ENCODE assay signal across 33 cellular contexts in genomic region chr4:182888894-182889293, GRCh38.
"Had no signal": no experiment of that assay in that cellular context is flagged by ENCODE, and none has a peak within 500 bp of the region (broad histone marks: within the 10 kb centered on the region; RNA-seq: fewer than 3 reads in every experiment).

No MANE protein-coding gene starts in this region.

- H3K4me3 Mint-ChIP-seq: activated B cell treated with CpG ODN at 0.5 μM for 24 hours; activated CD4-positive, alpha-beta memory T cell treated with anti-CD3 and anti-CD28 coated beads for 36 hours; activated CD4-positive, alpha-beta T cell treated with anti-CD3 and anti-CD28 coated beads, Interleukin-2, amount 10 ng/mL, durations not matched to agents 24 days and 14 days; activated CD8-positive, alpha-beta T cell treated with anti-CD3 and anti-CD28 coated beads, Interleukin-2, amount 10 ng/mL, durations not matched to agents 7 days and 5 days; activated naive CD8-positive, alpha-beta T cell; activated T-cell treated with anti-CD3 and anti-CD28 coated beads, Interleukin-2, amount 50 U/mL, for 4 hours; activated T-helper 17 cell treated with anti-CD3 and anti-CD28 coated beads, Interleukin-2, amount 50 U/mL, for 72 hours; dendritic cell treated with granulocyte-macrophage colony-stimulating factor and Interleukin-4, amounts not matched to agents 40 ng/mL and 50 ng/mL, for 4 days; endodermal cell; T-helper 17 cell; T-helper 2 cell treated with Interferon-gamma antibody and Interleukin-4, amounts not matched to agents 5 μg/mL and 100 μg/mL, for 36 hours had no signal

- ATAC-seq: activated CD4-positive, CD25-positive, alpha-beta regulatory T cell treated with anti-CD3 and anti-CD28 coated beads, Interleukin-2, amount 50 U/mL, for 24 hours; activated CD8-positive, alpha-beta T cell treated with anti-CD3 and anti-CD28 coated beads, Interleukin-2, amount 10 ng/mL, durations not matched to agents 7 days and 5 days; activated T-cell treated with anti-CD3 and anti-CD28 coated beads, Interleukin-2, amount 50 U/mL, for 4 hours; activated T-helper 17 cell treated with anti-CD3 and anti-CD28 coated beads, Interleukin-2, amount 50 U/mL, for 72 hours; esophagus mucosa; gastrocnemius medialis; heart left ventricle; T-helper 17 cell had no signal

- H3K9me3 ChIP-seq: gastrocnemius medialis had no signal

- H3K27ac Mint-ChIP-seq: activated B cell treated with CpG ODN at 0.5 μM for 24 hours; activated CD4-positive, alpha-beta memory T cell treated with anti-CD3 and anti-CD28 coated beads for 36 hours; activated CD4-positive, alpha-beta T cell treated with anti-CD3 and anti-CD28 coated beads, Interleukin-2, amount 10 ng/mL, durations not matched to agents 24 days and 14 days; activated CD8-positive, alpha-beta T cell treated with anti-CD3 and anti-CD28 coated beads, Interleukin-2, amount 10 ng/mL, durations not matched to agents 7 days and 5 days; activated naive CD8-positive, alpha-beta T cell; activated T-helper 17 cell treated with anti-CD3 and anti-CD28 coated beads, Interleukin-2, amount 50 U/mL, for 72 hours; dendritic cell treated with granulocyte-macrophage colony-stimulating factor and Interleukin-4, amounts not matched to agents 40 ng/mL and 50 ng/mL, for 4 days; T-helper 2 cell treated with Interferon-gamma antibody and Interleukin-4, amounts not matched to agents 5 μg/mL and 100 μg/mL, for 36 hours had no signal

- DNase-seq: activated B cell treated with CpG ODN at 0.5 μM for 24 hours; activated CD4-positive, alpha-beta memory T cell treated with anti-CD3 and anti-CD28 coated beads for 36 hours; activated CD4-positive, alpha-beta T cell treated with anti-CD3 and anti-CD28 coated beads, Interleukin-2, amount 10 ng/mL, durations not matched to agents 24 days and 14 days; activated CD8-positive, alpha-beta T cell treated with anti-CD3 and anti-CD28 coated beads, Interleukin-2, amount 10 ng/mL, durations not matched to agents 7 days and 5 days; activated effector memory CD4-positive, alpha-beta T cell treated with Interleukin-2 at 50 U/mL for 16 hours; activated gamma-delta T cell treated with Interleukin-2 at 50 U/mL for 16 hours; activated naive CD4-positive, alpha-beta T cell treated with anti-CD3 and anti-CD28 coated beads, Interleukin-2, amount 50 U/mL, for 16 hours; activated naive CD4-positive, alpha-beta T cell treated with Interleukin-2 at 50 U/mL for 16 hours; activated T-cell treated with anti-CD3 and anti-CD28 coated beads, Interleukin-2, amount 50 U/mL, for 4 hours; amniotic stem cell; anterior cingulate cortex; central memory CD4-positive, alpha-beta T cell; dorsolateral prefrontal cortex; effector memory CD4-positive, alpha-beta T cell; endodermal cell; foreskin fibroblast; gastrocnemius medialis; glutamatergic neuron; heart left ventricle; SW 1271; T-helper 1 cell; T-helper 17 cell; T1000; WERI-Rb-1 had no signal

- H3K27me3 Mint-ChIP-seq: activated B cell treated with CpG ODN at 0.5 μM for 24 hours; activated CD4-positive, alpha-beta memory T cell treated with anti-CD3 and anti-CD28 coated beads for 36 hours; activated CD4-positive, alpha-beta T cell treated with anti-CD3 and anti-CD28 coated beads, Interleukin-2, amount 10 ng/mL, durations not matched to agents 24 days and 14 days; activated naive CD8-positive, alpha-beta T cell; activated T-helper 17 cell treated with anti-CD3 and anti-CD28 coated beads, Interleukin-2, amount 50 U/mL, for 72 hours; dendritic cell treated with granulocyte-macrophage colony-stimulating factor and Interleukin-4, amounts not matched to agents 40 ng/mL and 50 ng/mL, for 4 days; T-helper 17 cell had no signal

- H3K27me3 ChIP-seq: breast epithelium, cardiac muscle cell, dorsolateral prefrontal cortex, gastrocnemius medialis, heart left ventricle had no signal

- H3K4me1 ChIP-seq: breast epithelium, gastrocnemius medialis, heart left ventricle had no signal

- H3K27ac ChIP-seq: breast epithelium, cardiac muscle cell, coronary artery, dorsolateral prefrontal cortex, gastrocnemius medialis, heart left ventricle, WERI-Rb-1 had no signal

- H3K4me1 Mint-ChIP-seq: activated B cell treated with CpG ODN at 0.5 μM for 24 hours; activated CD4-positive, alpha-beta T cell treated with anti-CD3 and anti-CD28 coated beads, Interleukin-2, amount 10 ng/mL, durations not matched to agents 24 days and 14 days; endodermal cell had no signal
